8 cellular contexts compared by ENCODE assay signal in the genomic region with DNA sequence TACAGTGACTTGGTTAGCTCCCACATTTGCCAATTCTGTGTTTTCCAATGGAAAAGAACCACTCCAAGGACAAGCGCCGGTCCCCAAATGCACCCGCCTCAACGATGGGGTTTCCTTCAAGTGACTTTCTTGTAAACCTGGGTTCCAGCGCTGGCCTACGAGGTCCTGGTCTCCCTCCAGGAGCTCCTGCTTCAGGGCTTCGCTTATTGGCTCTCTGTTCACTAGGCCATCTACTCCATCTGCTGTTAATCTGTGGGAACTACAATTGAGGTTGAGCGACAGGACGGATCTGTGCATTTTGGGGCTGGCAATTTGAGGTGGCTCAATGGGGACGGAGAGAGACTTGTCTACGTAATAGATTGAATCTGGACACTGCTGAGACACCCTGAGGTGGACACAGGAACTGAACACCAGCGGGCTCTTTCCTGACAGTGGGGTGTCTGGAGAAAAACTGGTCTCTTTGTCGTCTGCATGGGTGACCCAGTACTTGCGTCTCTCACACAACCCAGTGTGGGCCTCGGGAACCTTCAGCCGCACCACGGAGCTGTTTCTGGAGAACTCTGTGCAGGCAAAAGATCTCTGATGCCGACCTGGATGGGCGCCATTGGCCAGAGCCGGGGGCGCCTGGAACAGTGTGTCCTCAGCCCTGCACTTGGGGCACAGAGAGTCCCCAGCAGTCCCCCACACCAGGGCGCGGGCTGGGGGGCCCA.
DNase-seq lines count a peak whose midpoint lies in the region; ATAC-seq and TF ChIP-seq lines count a peak whose summit lies in the region.

No MANE protein-coding gene starts in this region.

- peak; percentile 68 for ATAC-seq in HG02884 (IDR thresholded peaks at IDR 0.05; ENCODE audit: unreplicated experiment)
- peak; percentile 68 for ATAC-seq in RWPE2 (ENCODE audit: low read depth)
- ATAC-seq in activated CD8-positive, alpha-beta T cell treated with anti-CD3 and anti-CD28 coated beads, Interleukin-2, amount 10 ng/mL, durations not matched to agents 7 days and 5 days = no peak

- POLR2A ChIA-PET in activated CD8-positive, alpha-beta T cell treated with anti-CD3 and anti-CD28 coated beads, Interleukin-2, amount 10 ng/mL, durations not matched to agents 7 days and 5 days (lab: Charles Lee) = no interaction called here

- CTCF ChIA-PET in activated CD8-positive, alpha-beta T cell treated with anti-CD3 and anti-CD28 coated beads, Interleukin-2, amount 10 ng/mL, durations not matched to agents 7 days and 5 days (lab: Charles Lee) = interaction anchor here (1.0 kb wide), 1 partner anchor 198 kb away, joined by 3 read pairs; no protein-coding TSS in a partner anchor

- no peak overlapping the region for H3K4me3 Mint-ChIP-seq in activated CD8-positive, alpha-beta T cell treated with anti-CD3 and anti-CD28 coated beads, Interleukin-2, amount 10 ng/mL, durations not matched to agents 7 days and 5 days

- H3K27ac Mint-ChIP-seq in activated CD8-positive, alpha-beta T cell treated with anti-CD3 and anti-CD28 coated beads, Interleukin-2, amount 10 ng/mL, durations not matched to agents 7 days and 5 days = no peak overlapping the region

- H3K36me3 ChIP-seq in RWPE2 (ENCODE audit: low read depth) (no peaks in the 10 kb centered on the region), esophagus muscularis mucosa (no peaks in the 10 kb centered on the region)

- H3K27ac ChIP-seq in RWPE2 (ENCODE audit: poor library complexity, severe bottlenecking) = no peak overlapping the region
- H3K27ac ChIP-seq in esophagus muscularis mucosa (replicated peaks in 1 of 4) = no peak overlapping the region

- WGBS in esophagus muscularis mucosa = 67% methylated on average over 22 of the region's 23 CpGs

- H3K36me3 Mint-ChIP-seq in activated CD8-positive, alpha-beta T cell treated with anti-CD3 and anti-CD28 coated beads, Interleukin-2, amount 10 ng/mL, durations not matched to agents 7 days and 5 days (ENCODE audit: low read depth) = no peaks in the 10 kb centered on the region

- intact Hi-C loops in esophagus muscularis mucosa (cut with DNase I) = loop anchor here (10.0 kb wide), 1 partner anchor 519 kb away; no protein-coding TSS in a partner anchor

- H3K4me3 ChIP-seq in RWPE2 (ENCODE audit: severe bottlenecking) (no peak overlapping the region), esophagus muscularis mucosa (no peak overlapping the region)

- H3K9me3 Mint-ChIP-seq in activated CD8-positive, alpha-beta T cell treated with anti-CD3 and anti-CD28 coated beads, Interleukin-2, amount 10 ng/mL, durations not matched to agents 7 days and 5 days (ENCODE audit: insufficient read depth) = no peaks in the 10 kb centered on the region

- TF ChIP-seq EP300 in esophagus muscularis mucosa (IDR thresholded peaks at IDR 0.05) = no peak

- no peaks in the 10 kb centered on the region for H3K4me1 Mint-ChIP-seq in activated CD8-positive, alpha-beta T cell treated with anti-CD3 and anti-CD28 coated beads, Interleukin-2, amount 10 ng/mL, durations not matched to agents 7 days and 5 days (ENCODE audit: low read depth)

- TF ChIP-seq CTCF in RWPE2 (IDR thresholded peaks at IDR 0.05; ENCODE audit: poor library complexity, severe bottlenecking) = peak; percentile 70
- peak; percentile 24 to 52 (median 33) for TF ChIP-seq CTCF in esophagus muscularis mucosa (IDR thresholded peaks at IDR 0.05)

- TF ChIP-seq POLR2A in esophagus muscularis mucosa (IDR thresholded peaks at IDR 0.05; ENCODE audit: low read depth) = no peak

- peak; percentile 2 to 8 for DNase-seq in NCI-H2081 (lab: John Stamatoyannopoulos, UW)
- DNase-seq in NCI-H2081 treated with DMSO at 0.1 percent for 48 hours (lab: John Stamatoyannopoulos, UW) = no peak
- DNase-seq in RWPE2 (ENCODE audit: low spot score) = no peak
- DNase-seq in esophagus muscularis mucosa (ENCODE audit: extremely low spot score) = peak; percentile 83
- peak; percentile 16 for DNase-seq in mucosa of gallbladder (ENCODE audit: low spot score)
- DNase-seq in T-helper 9 cell = no peak
- no peak for DNase-seq in activated CD8-positive, alpha-beta T cell treated with anti-CD3 and anti-CD28 coated beads, Interleukin-2, amount 10 ng/mL, durations not matched to agents 7 days and 5 days

- no peaks in the 10 kb centered on the region for H3K27me3 Mint-ChIP-seq in activated CD8-positive, alpha-beta T cell treated with anti-CD3 and anti-CD28 coated beads, Interleukin-2, amount 10 ng/mL, durations not matched to agents 7 days and 5 days (ENCODE audit: low read depth)

- H3K27me3 ChIP-seq in RWPE2 (ENCODE audit: insufficient read depth, poor library complexity, severe bottlenecking) = no peaks in the 10 kb centered on the region
- peaks cover 0 to 9% (median 0%) of the 10 kb centered on the region in 4 donors for H3K27me3 ChIP-seq in esophagus muscularis mucosa

- H3K4me1 ChIP-seq in RWPE2 (ENCODE audit: insufficient read depth, poor library complexity, severe bottlenecking) (no peaks in the 10 kb centered on the region), esophagus muscularis mucosa (no peaks in the 10 kb centered on the region)

- H3K9me3 ChIP-seq in RWPE2 (ENCODE audit: severe bottlenecking) (no peaks in the 10 kb centered on the region), esophagus muscularis mucosa (no peaks in the 10 kb centered on the region)

Comparison
In these comparisons a context has a peak if more than half of its experiments do, and no peak if none do; other contexts are left out.
1. DNase-seq: peak in NCI-H2081 (2 of 2), esophagus muscularis mucosa (single experiment) and mucosa of gallbladder (single experiment); none in NCI-H2081 treated with DMSO at 0.1 percent for 48 hours (single experiment), RWPE2 (single experiment), T-helper 9 cell (single experiment) and activated CD8-positive, alpha-beta T cell treated with anti-CD3 and anti-CD28 coated beads, Interleukin-2, amount 10 ng/mL, durations not matched to agents 7 days and 5 days (single experiment).